8 cellular contexts compared by ENCODE assay signal in genomic region chr7:149240637-149241036, GRCh38. TPM values are rescaled to one million over a fixed set of nuclear protein-coding genes. Genes with fewer than 3 reads are reported as not detected.
DNase-seq lines count a peak whose midpoint lies in the region.

No MANE protein-coding gene starts in this region.

- H3K27me3 Mint-ChIP-seq in activated CD4-positive, alpha-beta T cell treated with anti-CD3 and anti-CD28 coated beads, Interleukin-2, amount 10 ng/mL, durations not matched to agents 24 days and 14 days: peaks cover 3% of the 10 kb centered on the region
- H3K27me3 Mint-ChIP-seq in activated naive CD8-positive, alpha-beta T cell: no peaks in the 10 kb centered on the region

- peaks cover 22% of the 10 kb centered on the region for H3K36me3 Mint-ChIP-seq in activated CD4-positive, alpha-beta T cell treated with anti-CD3 and anti-CD28 coated beads, Interleukin-2, amount 10 ng/mL, durations not matched to agents 24 days and 14 days (ENCODE audit: low read depth)
- peaks cover 3% of the 10 kb centered on the region for H3K36me3 Mint-ChIP-seq in activated naive CD8-positive, alpha-beta T cell

- peak overlapping the region; percentile 93 for H3K4me3 Mint-ChIP-seq in activated CD4-positive, alpha-beta T cell treated with anti-CD3 and anti-CD28 coated beads, Interleukin-2, amount 10 ng/mL, durations not matched to agents 24 days and 14 days
- H3K4me3 Mint-ChIP-seq in activated naive CD8-positive, alpha-beta T cell: peak overlapping the region; percentile 94

- no peak overlapping the region for H3K27ac ChIP-seq in iPS-20b (ENCODE audit: low read length)
- H3K27ac ChIP-seq in stomach smooth muscle (ENCODE audit: low read length): no peak overlapping the region

- H3K9ac ChIP-seq in iPS-20b (ENCODE audit: low read depth, low read length) (peak overlapping the region; percentile 95; the same call in 1 of the 2 replicates), stomach smooth muscle (ENCODE audit: low read length in 2 of 2) (peak overlapping the region; percentile 37 to 89)

- peaks cover 35% of the 10 kb centered on the region for H3K4me1 Mint-ChIP-seq in activated CD4-positive, alpha-beta T cell treated with anti-CD3 and anti-CD28 coated beads, Interleukin-2, amount 10 ng/mL, durations not matched to agents 24 days and 14 days
- H3K4me1 Mint-ChIP-seq in activated naive CD8-positive, alpha-beta T cell (ENCODE audit: low read depth): peaks cover 44% of the 10 kb centered on the region

- DNase-seq in activated CD4-positive, alpha-beta T cell treated with anti-CD3 and anti-CD28 coated beads, Interleukin-2, amount 10 ng/mL, durations not matched to agents 24 days and 14 days: no peak
- no peak for DNase-seq in activated CD4-positive, alpha-beta T cell treated with anti-CD3 and anti-CD28 coated beads, Interleukin-2, amount 50 U/mL, for 1 hour
- DNase-seq in NCI-H748 treated with DMSO at 0.1 percent for 48 hours (lab: John Stamatoyannopoulos, UW) (no peak), NOMO-1 (lab: John Stamatoyannopoulos, UW; ENCODE audit: unreplicated experiment in 2 of 2) (no peak), SHP77 treated with DMSO at 0.1 percent for 48 hours (lab: John Stamatoyannopoulos, UW) (no peak)

- H3K27ac Mint-ChIP-seq in activated CD4-positive, alpha-beta T cell treated with anti-CD3 and anti-CD28 coated beads, Interleukin-2, amount 10 ng/mL, durations not matched to agents 24 days and 14 days: peak overlapping the region; percentile 62
- peak overlapping the region; percentile 75 for H3K27ac Mint-ChIP-seq in activated naive CD8-positive, alpha-beta T cell

- no peaks in the 10 kb centered on the region; the same call in 1 of the 2 replicates for H3K9me3 ChIP-seq in iPS-20b (ENCODE audit: insufficient read depth, low read depth, low read length)
- H3K9me3 ChIP-seq in stomach smooth muscle (ENCODE audit: control insufficient read depth in 2 of 2, low read length in 2 of 2): no peaks in the 10 kb centered on the region

- peaks cover 4% of the 10 kb centered on the region; the same call in 1 of the 2 replicates for H3K27me3 ChIP-seq in iPS-20b (ENCODE audit: insufficient read depth, low read length)
- no peaks in the 10 kb centered on the region for H3K27me3 ChIP-seq in stomach smooth muscle (ENCODE audit: control insufficient read depth in 1 of 2, insufficient read depth in 2 of 2, low read length in 2 of 2)

- H3K36me3 ChIP-seq in iPS-20b (ENCODE audit: insufficient read depth, low read depth, low read length) (no peaks in the 10 kb centered on the region), stomach smooth muscle (ENCODE audit: control insufficient read depth in 2 of 2, insufficient read depth in 2 of 2, low read length in 2 of 2) (no peaks in the 10 kb centered on the region)

- H3K9me3 Mint-ChIP-seq in activated CD4-positive, alpha-beta T cell treated with anti-CD3 and anti-CD28 coated beads, Interleukin-2, amount 10 ng/mL, durations not matched to agents 24 days and 14 days: no peaks in the 10 kb centered on the region
- no peaks in the 10 kb centered on the region for H3K9me3 Mint-ChIP-seq in activated naive CD8-positive, alpha-beta T cell (ENCODE audit: low read depth)

- intact Hi-C loops in activated CD4-positive, alpha-beta T cell treated with anti-CD3 and anti-CD28 coated beads, Interleukin-2, amount 10 ng/mL, durations not matched to agents 24 days and 14 days (cut with micrococcal nuclease): loop anchor here (10.0 kb wide), 3 partner anchors 254 to 634 kb away; partner anchors contain the start of genes ATP6V0E2 and ZNF746

- peak overlapping the region; percentile 100 for H3K4me3 ChIP-seq in iPS-20b (ENCODE audit: low read length)
- H3K4me3 ChIP-seq in stomach smooth muscle (ENCODE audit: low read length in 2 of 2): peak overlapping the region; percentile 94

- peaks cover 5% of the 10 kb centered on the region; the same call in 1 of the 2 replicates for H3K4me1 ChIP-seq in iPS-20b (ENCODE audit: insufficient read depth, low read length)
- peaks cover 14% of the 10 kb centered on the region for H3K4me1 ChIP-seq in stomach smooth muscle (ENCODE audit: control insufficient read depth, insufficient read depth, low read length)

RNA-seq across cellular contexts. Expression of gene ZNF212, which starts 1.2 kb away (rescaled TPM):
- total RNA-seq in activated CD4-positive, alpha-beta T cell treated with anti-CD3 and anti-CD28 coated beads, Interleukin-2, amount 10 ng/mL, durations not matched to agents 24 days and 14 days: 18.0 and 18.7 TPM in 2 replicates

RNA-seq across cellular contexts. Expression of gene ZNF783, which starts 21.4 kb away (rescaled TPM):
- total RNA-seq in activated CD4-positive, alpha-beta T cell treated with anti-CD3 and anti-CD28 coated beads, Interleukin-2, amount 10 ng/mL, durations not matched to agents 24 days and 14 days: 27.2 and 27.4 TPM in 2 replicates

RNA-seq across cellular contexts. Expression of gene ZNF282, which starts 45.3 kb away (rescaled TPM):
- total RNA-seq in activated CD4-positive, alpha-beta T cell treated with anti-CD3 and anti-CD28 coated beads, Interleukin-2, amount 10 ng/mL, durations not matched to agents 24 days and 14 days: 44.7 and 49.9 TPM in 2 replicates
